In genomic region chr7:151677581-151678226, GRCh38 we compare ENCODE assay signal across 1 cellular context.
TF ChIP-seq lines count a peak whose summit lies in the region.

No MANE protein-coding gene starts in this region.

TF ChIP-seq in HepG2, 621 proteins besides CTCF, POLR2A, EP300 and RAD21 (continued from another document):
- TF ChIP-seq FOXC1 (CRISPR knock-in tag; IDR thresholded peaks at IDR 0.05; ENCODE audit: borderline replicate concordance) (no peak), ZFP82 (CRISPR knock-in tag; IDR thresholded peaks at IDR 0.05; ENCODE audit: borderline replicate concordance) (no peak), NFKB2 (CRISPR knock-in tag; IDR thresholded peaks at IDR 0.05; ENCODE audit: borderline replicate concordance) (no peak), ZNF784 (CRISPR knock-in tag; IDR thresholded peaks at IDR 0.05; ENCODE audit: borderline replicate concordance) (no peak), ZNF407 (CRISPR knock-in tag; IDR thresholded peaks at IDR 0.05; ENCODE audit: not compliant biosample characterization) (no peak)
- TF ChIP-seq, protein P1, sequence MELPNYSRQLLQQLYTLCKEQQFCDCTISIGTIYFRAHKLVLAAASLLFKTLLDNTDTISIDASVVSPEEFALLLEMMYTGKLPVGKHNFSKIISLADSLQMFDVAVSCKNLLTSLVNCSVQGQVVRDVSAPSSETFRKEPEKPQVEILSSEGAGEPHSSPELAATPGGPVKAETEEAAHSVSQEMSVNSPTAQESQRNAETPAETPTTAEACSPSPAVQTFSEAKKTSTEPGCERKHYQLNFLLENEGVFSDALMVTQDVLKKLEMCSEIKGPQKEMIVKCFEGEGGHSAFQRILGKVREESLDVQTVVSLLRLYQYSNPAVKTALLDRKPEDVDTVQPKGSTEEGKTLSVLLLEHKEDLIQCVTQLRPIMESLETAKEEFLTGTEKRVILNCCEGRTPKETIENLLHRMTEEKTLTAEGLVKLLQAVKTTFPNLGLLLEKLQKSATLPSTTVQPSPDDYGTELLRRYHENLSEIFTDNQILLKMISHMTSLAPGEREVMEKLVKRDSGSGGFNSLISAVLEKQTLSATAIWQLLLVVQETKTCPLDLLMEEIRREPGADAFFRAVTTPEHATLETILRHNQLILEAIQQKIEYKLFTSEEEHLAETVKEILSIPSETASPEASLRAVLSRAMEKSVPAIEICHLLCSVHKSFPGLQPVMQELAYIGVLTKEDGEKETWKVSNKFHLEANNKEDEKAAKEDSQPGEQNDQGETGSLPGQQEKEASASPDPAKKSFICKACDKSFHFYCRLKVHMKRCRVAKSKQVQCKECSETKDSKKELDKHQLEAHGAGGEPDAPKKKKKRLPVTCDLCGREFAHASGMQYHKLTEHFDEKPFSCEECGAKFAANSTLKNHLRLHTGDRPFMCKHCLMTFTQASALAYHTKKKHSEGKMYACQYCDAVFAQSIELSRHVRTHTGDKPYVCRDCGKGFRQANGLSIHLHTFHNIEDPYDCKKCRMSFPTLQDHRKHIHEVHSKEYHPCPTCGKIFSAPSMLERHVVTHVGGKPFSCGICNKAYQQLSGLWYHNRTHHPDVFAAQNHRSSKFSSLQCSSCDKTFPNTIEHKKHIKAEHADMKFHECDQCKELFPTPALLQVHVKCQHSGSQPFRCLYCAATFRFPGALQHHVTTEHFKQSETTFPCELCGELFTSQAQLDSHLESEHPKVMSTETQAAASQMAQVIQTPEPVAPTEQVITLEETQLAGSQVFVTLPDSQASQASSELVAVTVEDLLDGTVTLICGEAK (IDR thresholded peaks at IDR 0.05) = no peak
- TF ChIP-seq, protein P1 (CRISPR knock-in tag; IDR thresholded peaks at IDR 0.05) = no peak
